ENCODE assay signal across 22 cellular contexts in the genomic region with DNA sequence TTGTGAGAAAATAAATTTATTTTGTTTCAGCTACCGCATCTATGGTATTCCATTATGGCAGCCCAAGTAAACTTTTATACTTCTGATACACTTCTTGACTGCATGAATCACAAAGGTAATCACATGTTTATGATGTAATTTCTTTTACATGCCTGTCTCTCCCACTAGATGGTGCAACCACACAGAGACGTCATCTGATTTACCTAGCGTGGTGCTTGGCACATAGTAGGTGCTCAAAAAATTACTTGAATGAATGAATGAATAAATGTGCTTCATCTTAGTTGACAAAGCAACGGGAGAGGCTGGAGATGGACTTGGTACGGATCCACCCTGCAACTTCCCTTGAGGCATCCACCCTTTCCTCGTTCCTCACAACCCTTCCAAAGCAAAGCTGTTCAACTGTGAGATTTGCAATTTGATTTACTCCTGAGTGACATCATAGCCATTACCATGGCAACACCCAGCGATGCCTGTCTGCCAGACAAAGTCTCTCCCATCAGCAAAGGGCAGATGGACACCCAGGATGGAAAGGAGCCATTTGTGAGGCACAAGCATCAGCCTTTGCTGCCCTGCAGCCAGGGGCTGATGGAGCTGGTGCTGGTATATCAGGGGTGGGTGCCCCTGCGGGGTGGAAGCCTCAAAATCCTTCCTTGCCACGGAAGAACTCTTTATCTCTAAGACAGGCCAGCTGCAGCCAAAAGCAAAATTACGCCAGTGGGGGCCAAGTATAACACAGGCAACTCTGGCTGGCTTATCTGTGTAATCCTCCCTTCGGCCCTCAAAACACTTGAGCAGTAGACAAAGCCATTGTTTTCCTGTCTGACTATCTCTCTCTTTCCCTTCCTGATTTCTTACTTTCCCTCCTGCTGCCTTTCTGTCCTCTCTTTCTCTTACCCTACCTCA. TPM values are rescaled to one million over a fixed set of nuclear protein-coding genes. Genes with fewer than 3 reads are reported as not detected.
A peak's percentile ranks its signal among the peaks of the same experiment; 100 is the strongest.
DNase-seq lines count a peak whose midpoint lies in the region; ATAC-seq, FAIRE-seq and TF ChIP-seq lines count a peak whose summit lies in the region.
"Had no signal": no experiment of that assay in that cellular context is flagged by ENCODE, and none has a peak within 500 bp of the region (broad histone marks: within the 10 kb centered on the region; RNA-seq: fewer than 3 reads in every experiment).

No MANE protein-coding gene starts in this region.

- in situ Hi-C loops in HepG2 (cut with HindIII; ENCODE audit: extremely low pct_ligation_motif_present, low pct_unique_long_range_greater_than_20kb), result no loop called here

- ATAC-seq in HepG2, result no peak
- no peak for ATAC-seq in right lobe of liver
- ATAC-seq in T-helper 17 cell, result no peak
- no peak for ATAC-seq in GM21423 (IDR thresholded peaks at IDR 0.05; ENCODE audit: unreplicated experiment)
- ATAC-seq: body of pancreas; effector memory CD8-positive, alpha-beta T cell; stimulated activated memory B cell treated with anti-CD40 and anti-IgM and Interleukin-4, amounts not matched to agents 10 μg/mL and 1 μg/mL and 100 μg/mL, for 72 hours had no signal

- no peak overlapping the region for H2AFZ ChIP-seq in HepG2 (ENCODE audit: low read length)
- H2AFZ ChIP-seq: PC-9 had no signal

- POLR2A ChIA-PET in HepG2 (lab: Yijun Ruan, JAX), result no interaction called here

- H3K4me2 ChIP-seq in HepG2 (ENCODE audit: low read depth, low read length), result no peak overlapping the region
- H3K4me2 ChIP-seq: BLaER1 treated with 17β-estradiol and CSF1 and Interleukin-3, amounts not matched to agents 10 nM and 100 nM; PC-9 had no signal

- CTCF ChIA-PET in HepG2 (lab: Yijun Ruan, JAX; ENCODE audit: low intra/inter-chr PET ratio, low total read pairs), result no interaction called here

- H3K4me1 ChIP-seq in HepG2 (ENCODE audit: insufficient read depth, low read length), result no peaks in the 10 kb centered on the region
- no peaks in the 10 kb centered on the region for H3K4me1 ChIP-seq in right lobe of liver
- H3K4me1 ChIP-seq: body of pancreas, sigmoid colon had no signal

- TF ChIP-seq CTCF in HepG2 (CRISPR knock-in tag; IDR thresholded peaks at IDR 0.05) (no peak), right lobe of liver (IDR thresholded peaks at IDR 0.05) (no peak), glutamatergic neuron (IDR thresholded peaks at IDR 0.05; ENCODE audit: partially characterized antibody, unreplicated experiment) (no peak), type B pancreatic cell (conservative IDR thresholded peaks at IDR 0.05) (peak; percentile 28), dorsolateral prefrontal cortex (IDR thresholded peaks at IDR 0.05 in 54 of 56, conservative IDR thresholded peaks at IDR 0.05 in 2 of 56; ENCODE audit: low read depth in 1 of 56, partially characterized antibody in 56 of 56) (no peak)

- no peaks in the 10 kb centered on the region for H3K79me2 ChIP-seq in HepG2 (ENCODE audit: insufficient read depth, low read length)

- H4K20me1 ChIP-seq in HepG2 (ENCODE audit: insufficient read depth, low read length), result no peaks in the 10 kb centered on the region
- H4K20me1 ChIP-seq: BLaER1 treated with 17β-estradiol and CSF1 and Interleukin-3, amounts not matched to agents 10 nM and 100 nM had no signal

- TF ChIP-seq POLR2A in HepG2 (IDR thresholded peaks at IDR 0.05; ENCODE audit: insufficient read depth in 1 of 2, low read depth in 2 of 2, low read length in 2 of 2), result no peak
- no peak for TF ChIP-seq POLR2A in right lobe of liver (IDR thresholded peaks at IDR 0.05)

- H3K27ac Mint-ChIP-seq in T-helper 17 cell (peak overlapping the region; percentile 1), glutamatergic neuron (ENCODE audit: unreplicated experiment) (peak overlapping the region; percentile 94), type B pancreatic cell (no peak overlapping the region)
- H3K27ac Mint-ChIP-seq: activated B cell treated with CpG ODN at 0.5 μM for 24 hours; effector memory CD8-positive, alpha-beta T cell; stimulated activated memory B cell treated with anti-CD40 and anti-IgM and Interleukin-4, amounts not matched to agents 10 μg/mL and 1 μg/mL and 100 μg/mL, for 72 hours had no signal

- H3K36me3 ChIP-seq in HepG2 (replicated peaks in 1 of 2; ENCODE audit: control insufficient read depth in 1 of 2, insufficient read depth in 2 of 2, low read length in 2 of 2) (no peaks in the 10 kb centered on the region), right lobe of liver (no peaks in the 10 kb centered on the region)
- H3K36me3 ChIP-seq: BLaER1 treated with 17β-estradiol and CSF1 and Interleukin-3, amounts not matched to agents 10 nM and 100 nM; sigmoid colon had no signal

- WGBS in HepG2 (ENCODE audit: low lambda C conversion rate), result 1% methylated on average over 11 of the region's 11 CpGs
- WGBS in right lobe of liver (ENCODE audit: insufficient coverage, low coverage, low lambda C conversion rate, missing lambda C conversion rate), result 47% methylated on average over 9 of the region's 11 CpGs

- H3K4me3 Mint-ChIP-seq in T-helper 17 cell (no peak overlapping the region), glutamatergic neuron (ENCODE audit: unreplicated experiment) (peak overlapping the region; percentile 31), type B pancreatic cell (no peak overlapping the region)
- H3K4me3 Mint-ChIP-seq: activated B cell treated with CpG ODN at 0.5 μM for 24 hours; effector memory CD8-positive, alpha-beta T cell; stimulated activated memory B cell treated with anti-CD40 and anti-IgM and Interleukin-4, amounts not matched to agents 10 μg/mL and 1 μg/mL and 100 μg/mL, for 72 hours had no signal

- peaks cover 54% of the 10 kb centered on the region for H3K27me3 Mint-ChIP-seq in T-helper 17 cell
- peaks cover 3% of the 10 kb centered on the region for H3K27me3 Mint-ChIP-seq in glutamatergic neuron (ENCODE audit: unreplicated experiment)
- peaks cover 24% of the 10 kb centered on the region for H3K27me3 Mint-ChIP-seq in type B pancreatic cell

- intact Hi-C loops in HepG2 (cut with micrococcal nuclease; ENCODE audit: unreplicated experiment) (no loop called here), right lobe of liver (cut with DNase I) (no loop called here), dorsolateral prefrontal cortex (cut with DNase I) (no loop called here)

- H3K27ac ChIP-seq in HepG2 (ENCODE audit: extremely low read length, insufficient read depth, low read length) (no peak overlapping the region), right lobe of liver (no peak overlapping the region), dorsolateral prefrontal cortex (no peak overlapping the region)
- H3K27ac ChIP-seq: BLaER1 treated with 17β-estradiol and CSF1 and Interleukin-3, amounts not matched to agents 10 nM and 100 nM; body of pancreas; PC-9; sigmoid colon had no signal

- H3K9ac ChIP-seq in HepG2 (ENCODE audit: insufficient read depth, low read depth, low read length), result no peak overlapping the region
- H3K9ac ChIP-seq: BLaER1 treated with 17β-estradiol and CSF1 and Interleukin-3, amounts not matched to agents 10 nM and 100 nM had no signal

- no TSS peak for BruUV-seq in HepG2 (replicated peaks; lab: Mats Ljungman, UMichigan)

- peaks cover 2% of the 10 kb centered on the region for H3K4me1 Mint-ChIP-seq in T-helper 17 cell
- peaks cover 34% of the 10 kb centered on the region for H3K4me1 Mint-ChIP-seq in glutamatergic neuron (ENCODE audit: low read depth, unreplicated experiment)
- H3K4me1 Mint-ChIP-seq in type B pancreatic cell (ENCODE audit: unreplicated experiment), result no peaks in the 10 kb centered on the region
- H3K4me1 Mint-ChIP-seq: activated B cell treated with CpG ODN at 0.5 μM for 24 hours; stimulated activated memory B cell treated with anti-CD40 and anti-IgM and Interleukin-4, amounts not matched to agents 10 μg/mL and 1 μg/mL and 100 μg/mL, for 72 hours had no signal

- H3K27me3 ChIP-seq in HepG2 (ENCODE audit: control insufficient read depth in 1 of 2, insufficient read depth in 2 of 2, low read length in 2 of 2) (peaks cover 2 to 15% of the 10 kb centered on the region in 2 experiments; a peak in 3 of 5 replicates), right lobe of liver (no peaks in the 10 kb centered on the region), dorsolateral prefrontal cortex (peaks cover 0 to 3% (median 0%) of the 10 kb centered on the region in 45 donors)
- H3K27me3 ChIP-seq: BLaER1 treated with 17β-estradiol and CSF1 and Interleukin-3, amounts not matched to agents 10 nM and 100 nM; body of pancreas; sigmoid colon had no signal

- H3K4me3 ChIP-seq in HepG2 (replicated peaks in 1 of 3; ENCODE audit: insufficient read depth in 1 of 3, low read depth in 2 of 3, low read length in 3 of 3) (no peak overlapping the region), right lobe of liver (no peak overlapping the region), dorsolateral prefrontal cortex (no peak overlapping the region)
- H3K4me3 ChIP-seq: BLaER1 treated with 17β-estradiol and CSF1 and Interleukin-3, amounts not matched to agents 10 nM and 100 nM; body of pancreas; PC-9; sigmoid colon had no signal

- DNase-seq in HepG2 (ENCODE audit: low spot score), result no peak
- DNase-seq in right lobe of liver, result no peak
- DNase-seq in T-helper 17 cell, result no peak
- DNase-seq in glutamatergic neuron, result peak; percentile 65
- no peak for DNase-seq in type B pancreatic cell (ENCODE audit: extremely low spot score, unreplicated experiment)
- no peak for DNase-seq in dorsolateral prefrontal cortex
- DNase-seq in T-helper 2 cell, result no peak
- DNase-seq: activated B cell treated with CpG ODN at 0.5 μM for 24 hours; activated gamma-delta T cell treated with Interleukin-2 at 50 U/mL for 16 hours; body of pancreas; effector memory CD8-positive, alpha-beta T cell; kidney; MV-4-11; NCI-H446; PC-9; sigmoid colon; trophoblast cell had no signal

- H3K9me3 Mint-ChIP-seq in glutamatergic neuron (ENCODE audit: unreplicated experiment), result peaks cover 5% of the 10 kb centered on the region
- H3K9me3 Mint-ChIP-seq in type B pancreatic cell, result no peaks in the 10 kb centered on the region
- H3K9me3 Mint-ChIP-seq: effector memory CD8-positive, alpha-beta T cell had no signal

- TF ChIP-seq RAD21 in HepG2 (CRISPR knock-in tag; IDR thresholded peaks at IDR 0.05), result no peak

- FAIRE-seq in HepG2 (lab: Jason Lieb, UNC), result no peak
- FAIRE-seq: kidney had no signal

- TF ChIP-seq EP300 in HepG2 (IDR thresholded peaks at IDR 0.05; ENCODE audit: low read depth in 2 of 2, low read length in 2 of 2) (no peak), HepG2 (CRISPR knock-in tag; IDR thresholded peaks at IDR 0.05; ENCODE audit: borderline replicate concordance) (no peak)

- no peaks in the 10 kb centered on the region for H3K9me3 ChIP-seq in HepG2 (ENCODE audit: low read length)
- no peaks in the 10 kb centered on the region for H3K9me3 ChIP-seq in right lobe of liver
- H3K9me3 ChIP-seq in T-helper 17 cell (ENCODE audit: control insufficient read depth, low read length, poor library complexity, severe bottlenecking), result no peaks in the 10 kb centered on the region
- H3K9me3 ChIP-seq: body of pancreas, sigmoid colon had no signal

- no peaks in the 10 kb centered on the region for H3K36me3 Mint-ChIP-seq in T-helper 17 cell (ENCODE audit: low read depth)
- H3K36me3 Mint-ChIP-seq in glutamatergic neuron (ENCODE audit: unreplicated experiment), result peaks cover 18% of the 10 kb centered on the region
- no peaks in the 10 kb centered on the region for H3K36me3 Mint-ChIP-seq in type B pancreatic cell
- H3K36me3 Mint-ChIP-seq: stimulated activated memory B cell treated with anti-CD40 and anti-IgM and Interleukin-4, amounts not matched to agents 10 μg/mL and 1 μg/mL and 100 μg/mL, for 72 hours had no signal

RNA-seq across cellular contexts. Expression of a gene that starts 18.9 kb away (rescaled TPM):
- total RNA-seq in HepG2 (2016; rRNA removed; fragmentation: Illumina TruSeq; extraction: Trizol), result not detected in 2 replicates
- total RNA-seq in HepG2 (2016; cell fraction: cytosol; rRNA removed; fragmentation: Illumina TruSeq; extraction: Trizol; ENCODE audit: low read depth), result not detected in 2 replicates
- total RNA-seq in HepG2 (2016; cell fraction: insoluble cytoplasmic fraction; rRNA removed; fragmentation: Illumina TruSeq; extraction: Trizol), result not detected in 2 replicates
- total RNA-seq in HepG2 (2016; cell fraction: membrane; rRNA removed; fragmentation: Illumina TruSeq; extraction: Trizol), result not detected in 2 replicates
- total RNA-seq in HepG2 (2016; cell fraction: nucleus; rRNA removed; fragmentation: Illumina TruSeq; extraction: Trizol), result not detected in 2 replicates
- not detected in 2 replicates for polyA plus RNA-seq in HepG2 (2011; rRNA removed)
- polyA plus RNA-seq in HepG2 (2011; cell fraction: cytosol; rRNA removed), result not detected in 2 replicates
- polyA plus RNA-seq in HepG2 (2011; cell fraction: nucleus; rRNA removed), result not detected in 2 replicates
- not detected in 2 replicates for polyA plus RNA-seq in HepG2 (2012)
- not detected in 2 replicates for polyA plus RNA-seq in HepG2 (2016; cell fraction: cytosol; fragmentation: Illumina TruSeq; extraction: Trizol; ENCODE audit: low read depth)
- polyA plus RNA-seq in HepG2 (2016; cell fraction: insoluble cytoplasmic fraction; fragmentation: Illumina TruSeq; extraction: Trizol; ENCODE audit: low read depth), result not detected in 2 replicates
- not detected in 2 replicates for polyA plus RNA-seq in HepG2 (2016; cell fraction: membrane; fragmentation: Illumina TruSeq; extraction: Trizol; ENCODE audit: low read depth)
- not detected in 2 replicates for polyA plus RNA-seq in HepG2 (2016; cell fraction: nucleus; fragmentation: Illumina TruSeq; extraction: Trizol; ENCODE audit: insufficient read depth, low read depth)
- polyA minus RNA-seq in HepG2 (2011; rRNA and poly(A)+ RNA removed; ENCODE audit: low replicate concordance), result not detected in 2 replicates
- not detected in 2 replicates for polyA minus RNA-seq in HepG2 (2011; cell fraction: cytosol; rRNA and poly(A)+ RNA removed)
- polyA minus RNA-seq in HepG2 (2011; cell fraction: nucleus; rRNA and poly(A)+ RNA removed), result not detected in 2 replicates
- total RNA-seq in right lobe of liver, result not detected
- under 1 TPM; 0.13 to 0.15 TPM for total RNA-seq in T-helper 17 cell
- total RNA-seq in glutamatergic neuron (ENCODE audit: unreplicated experiment), result 0.10 TPM
- 1.9 and 2.8 TPM in 2 replicates for total RNA-seq in type B pancreatic cell (ENCODE audit: low replicate concordance)
- total RNA-seq in dorsolateral prefrontal cortex, result 1 to 10 TPM in 10 of 120 experiments, under 1 TPM in 99, not detected in 11; 0.10 to 2.1 (median 0.41) TPM
- total RNA-seq: activated B cell treated with CpG ODN at 0.5 μM for 24 hours, body of pancreas, Daoy, myocyte, PC-9 had no signal
